In the genomic region with DNA sequence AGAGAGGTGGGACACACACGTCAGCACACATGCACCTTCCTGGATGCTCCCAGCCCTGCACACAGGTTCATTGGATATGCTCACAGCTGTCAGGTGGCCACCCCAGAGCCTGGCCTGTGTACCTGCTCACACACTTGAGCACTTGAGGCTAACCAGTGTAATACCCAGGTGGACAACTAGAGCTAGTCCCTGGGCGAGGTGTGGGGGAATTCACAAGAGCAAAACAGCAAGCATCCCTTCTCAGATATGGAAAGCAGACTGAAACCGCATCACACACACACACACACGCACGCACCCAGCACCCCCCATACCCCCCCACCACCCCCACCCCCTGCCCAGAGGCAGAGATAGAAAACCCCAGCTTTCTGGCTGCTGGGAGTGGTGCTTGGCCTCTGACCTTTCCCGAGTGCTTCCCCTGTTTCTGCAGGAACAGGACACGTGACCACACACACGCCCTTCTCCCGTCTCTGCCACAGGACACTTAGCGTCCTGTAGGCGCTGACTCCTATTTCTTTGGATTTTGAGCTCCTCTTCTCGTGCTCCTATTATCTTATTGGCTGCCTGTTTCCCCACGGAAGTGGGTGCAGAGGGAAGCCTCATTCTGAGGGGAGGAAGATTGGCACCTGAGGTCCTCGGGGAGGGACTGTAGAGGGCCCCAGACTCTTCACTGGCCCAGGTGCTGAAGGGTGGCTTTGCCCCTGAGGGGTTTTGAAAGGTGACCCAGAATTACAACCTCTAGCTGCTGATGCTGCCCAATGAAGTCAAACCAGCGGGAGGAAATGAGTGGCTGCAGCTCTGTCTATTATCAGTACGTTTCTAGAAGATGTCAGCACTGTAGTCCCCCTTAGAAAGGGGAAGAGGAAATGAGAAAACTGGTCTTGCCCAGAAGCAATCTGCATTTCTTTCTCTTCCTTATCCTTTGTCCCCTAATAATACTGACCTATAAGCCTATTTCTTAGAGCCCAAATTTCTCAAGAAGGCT, we compare ENCODE assay signal across 1 cellular context.
TF ChIP-seq lines count a peak whose summit lies in the region.

No MANE protein-coding gene starts in this region.

TF ChIP-seq in GM23338, 12 proteins besides CTCF, POLR2A, EP300 and RAD21 (continued from another document):
- TF ChIP-seq EZH2phosphoT487 (IDR thresholded peaks at IDR 0.05; ENCODE audit: unreplicated experiment) = no peak
- TF ChIP-seq JUNB (IDR thresholded peaks at IDR 0.05; ENCODE audit: unreplicated experiment) = no peak
